ENCODE assay signal across 27 cellular contexts in genomic region chr1:145796753-145797152, GRCh38.
"Had no signal": no experiment of that assay in that cellular context is flagged by ENCODE, and none has a peak within 500 bp of the region (broad histone marks: within the 10 kb centered on the region; RNA-seq: fewer than 3 reads in every experiment).

No MANE protein-coding gene starts in this region.

- H3K4me3 Mint-ChIP-seq: activated B cell treated with CpG ODN at 0.5 μM for 24 hours; activated CD8-positive, alpha-beta T cell treated with anti-CD3 and anti-CD28 coated beads for 36 hours; activated naive CD4-positive, alpha-beta T cell treated with anti-CD3 and anti-CD28 coated beads, Interleukin-2, amount 10 ng/mL, durations not matched to agents 7 days and 5 days; activated naive CD8-positive, alpha-beta T cell treated with anti-CD3 and anti-CD28 coated beads for 36 hours; activated T-cell treated with anti-CD3 and anti-CD28 coated beads, Interleukin-2, amount 50 U/mL, for 72 hours; T-helper 1 cell treated with Interleukin-12 subunit alpha and Interleukin-12 subunit beta and Interleukin-4 antibody, amounts not matched to agents 30 μg/mL and 1 μg/mL, for 36 hours had no signal

- H3K27me3 Mint-ChIP-seq: activated B cell treated with CpG ODN at 0.5 μM for 24 hours; activated CD8-positive, alpha-beta T cell treated with anti-CD3 and anti-CD28 coated beads for 36 hours; activated naive CD4-positive, alpha-beta T cell treated with anti-CD3 and anti-CD28 coated beads, Interleukin-2, amount 10 ng/mL, durations not matched to agents 7 days and 5 days; activated naive CD8-positive, alpha-beta T cell treated with anti-CD3 and anti-CD28 coated beads for 36 hours had no signal

- H3K27ac Mint-ChIP-seq: activated CD8-positive, alpha-beta T cell treated with anti-CD3 and anti-CD28 coated beads for 36 hours; activated naive CD4-positive, alpha-beta T cell treated with anti-CD3 and anti-CD28 coated beads, Interleukin-2, amount 10 ng/mL, durations not matched to agents 7 days and 5 days; activated naive CD8-positive, alpha-beta T cell treated with anti-CD3 and anti-CD28 coated beads for 36 hours; activated T-cell treated with anti-CD3 and anti-CD28 coated beads, Interleukin-2, amount 50 U/mL, for 72 hours; activated T-helper 2 cell treated with anti-CD3 and anti-CD28 coated beads, Interferon-gamma antibody, Interleukin-2, Interleukin-4, amounts not matched to agents 10 μg/mL and 5 μg/mL and 100 μg/mL, durations not matched to agents 14 hours and 24 hours and 36 hours; T-helper 1 cell treated with Interleukin-12 subunit alpha and Interleukin-12 subunit beta and Interleukin-4 antibody, amounts not matched to agents 30 μg/mL and 1 μg/mL, for 36 hours had no signal

- H3K4me1 Mint-ChIP-seq: activated B cell treated with CpG ODN at 0.5 μM for 24 hours had no signal

- DNase-seq: activated B cell treated with CpG ODN at 0.5 μM for 24 hours; activated CD4-positive, alpha-beta T cell treated with anti-CD3 and anti-CD28 coated beads, Interleukin-2, amount 50 U/mL, for 1 hour; activated CD8-positive, alpha-beta memory T cell treated with anti-CD3 and anti-CD28 coated beads, Interleukin-2, amount 50 U/mL, for 4 hours; activated CD8-positive, alpha-beta T cell treated with anti-CD3 and anti-CD28 coated beads for 36 hours; activated gamma-delta T cell treated with Interleukin-2 at 50 U/mL for 16 hours; activated naive CD4-positive, alpha-beta T cell treated with anti-CD3 and anti-CD28 coated beads, Interleukin-2, amount 10 ng/mL, durations not matched to agents 7 days and 5 days; activated naive CD8-positive, alpha-beta T cell treated with anti-CD3 and anti-CD28 coated beads for 36 hours; activated T-cell treated with anti-CD3 and anti-CD28 coated beads, Interleukin-2, amount 50 U/mL, for 72 hours; aorta; caudate nucleus; IMR-90; KG1; NCI-H1092; NCI-H1417 treated with DMSO at 0.1 percent for 48 hours; NCI-H1694; NCI-H2029; NCI-H2107; NCI-H2171 treated with DMSO at 0.1 percent for 48 hours; NCI-H226; NCI-H69; NK-92 treated with Interleukin-12 subunit alpha and Interleukin-12 subunit beta, amount 100 ng/mL, for 24 hours; Peyer's patch; Right ventricle myocardium superior; SW 1271 had no signal

- ATAC-seq: activated CD8-positive, alpha-beta T cell treated with anti-CD3 and anti-CD28 coated beads for 36 hours; activated T-cell treated with anti-CD3 and anti-CD28 coated beads, Interleukin-2, amount 50 U/mL, for 72 hours; SK-N-SH treated with all-trans-retinoic acid at 6 μM for 48 hours had no signal
